ENCODE assay signal across 9 cellular contexts in the genomic region with DNA sequence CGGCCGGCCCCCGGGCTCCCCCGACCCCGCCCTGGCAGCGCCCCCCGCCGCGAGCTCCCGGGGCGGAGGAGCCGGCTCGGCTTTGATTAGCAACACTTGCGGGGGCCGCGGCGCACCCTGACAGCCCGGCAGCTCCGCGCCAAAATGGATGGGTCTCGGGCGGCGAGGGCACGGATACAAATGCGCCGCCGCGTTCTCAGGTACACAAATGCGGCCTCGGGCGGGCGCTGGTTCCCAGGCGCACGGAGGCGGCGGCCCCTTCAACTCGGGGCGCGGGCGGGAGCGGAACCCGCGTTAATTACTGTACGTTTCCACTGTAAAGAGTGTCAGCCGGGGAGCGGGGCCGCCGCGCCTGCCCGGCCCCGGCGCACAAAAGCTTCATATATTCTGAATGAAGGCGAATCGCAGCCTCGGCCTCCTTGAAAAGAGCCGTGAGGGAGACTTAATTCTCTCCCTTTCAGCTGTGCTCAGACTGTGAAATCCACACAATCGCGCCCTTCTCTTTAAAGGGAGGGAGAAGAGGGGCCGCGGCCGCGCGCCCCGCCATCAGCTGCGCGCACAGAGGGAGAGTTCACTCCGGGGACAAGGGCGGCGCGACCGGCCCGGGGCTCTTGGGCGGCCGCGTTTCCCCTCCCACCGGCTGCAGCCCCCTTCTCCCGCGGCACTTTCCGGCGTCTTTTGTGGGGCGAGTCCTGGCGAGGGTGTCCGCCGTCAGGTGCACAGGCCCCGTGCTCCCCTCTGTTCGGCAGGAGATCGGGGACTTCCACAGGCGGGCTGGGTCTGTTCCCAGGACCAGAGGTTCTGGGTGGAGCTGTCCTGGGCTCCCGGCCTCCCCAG. TPM values are rescaled to one million over a fixed set of nuclear protein-coding genes. Genes with fewer than 3 reads are reported as not detected.
DNase-seq lines count a peak whose midpoint lies in the region; ATAC-seq and TF ChIP-seq lines count a peak whose summit lies in the region.
"Had no signal": no experiment of that assay in that cellular context is flagged by ENCODE, and none has a peak within 500 bp of the region (broad histone marks: within the 10 kb centered on the region; RNA-seq: fewer than 3 reads in every experiment).

No MANE protein-coding gene starts in this region.

- H2BK120ac ChIP-seq in IMR-90 (ENCODE audit: low read depth, low read length) (no peak overlapping the region; the same call in 1 of the 2 replicates), mesendoderm (ENCODE audit: low read depth, low read length) (peak overlapping the region; percentile 56)

- H4K8ac ChIP-seq in IMR-90 (ENCODE audit: low read depth in 2 of 2, low read length in 2 of 2) (no peak overlapping the region), mesendoderm (ENCODE audit: low read depth, low read length) (no peak overlapping the region)

- POLR2A ChIA-PET in IMR-90 (lab: Charles Lee; ENCODE audit: unreplicated experiment), result interaction anchor here (0.6 kb wide), 2 partner anchors 240 to 329 kb away, joined by 3 to 9 read pairs; no protein-coding TSS in a partner anchor

- CTCF ChIA-PET in IMR-90 (lab: Yijun Ruan, JAX), result interaction anchor here (0.6 to 1.4 kb wide), 4 partner anchors 15 to 1869 kb away, joined by 3 to 6 read pairs (median 3); no protein-coding TSS in a partner anchor

- no peaks in the 10 kb centered on the region for H3K9me3 ChIP-seq in IMR-90 (ENCODE audit: control insufficient read depth, insufficient read depth, low read length)
- H3K9me3 ChIP-seq in WERI-Rb-1 (ENCODE audit: severe bottlenecking), result no peaks in the 10 kb centered on the region
- no peaks in the 10 kb centered on the region for H3K9me3 ChIP-seq in Peyer's patch

- no peak overlapping the region for H3K4ac ChIP-seq in IMR-90 (ENCODE audit: low read depth, low read length)
- H3K4ac ChIP-seq in mesendoderm (ENCODE audit: low read depth, low read length), result peak overlapping the region; percentile 17

- peaks cover 9% of the 10 kb centered on the region; the same call in 1 of the 2 replicates for H3K27me3 ChIP-seq in IMR-90 (ENCODE audit: control insufficient read depth, insufficient read depth, low read length)
- no peaks in the 10 kb centered on the region for H3K27me3 ChIP-seq in mesendoderm (ENCODE audit: insufficient read depth, low read length, poor library complexity)
- peaks cover 88% of the 10 kb centered on the region for H3K27me3 ChIP-seq in WERI-Rb-1 (ENCODE audit: insufficient read depth, low read depth, severe bottlenecking)
- no peaks in the 10 kb centered on the region for H3K27me3 ChIP-seq in Peyer's patch

- 1% methylated on average over 49 of the region's 89 CpGs; no CpG with 5 or more reads in 1 of the 2 experiments for WGBS in IMR-90 (ENCODE audit: extremely low coverage in 2 of 2, insufficient read length in 1 of 2), 2 experiments
- WGBS in mesendoderm (ENCODE audit: extremely low coverage, insufficient coverage, low lambda C conversion rate), result no CpG with 5 or more reads among the region's 89 CpGs

- no peak overlapping the region for H4K5ac ChIP-seq in IMR-90 (ENCODE audit: low read depth, low read length)
- no peak overlapping the region for H4K5ac ChIP-seq in mesendoderm (ENCODE audit: low read length)

- H3K9me1 ChIP-seq in IMR-90 (ENCODE audit: insufficient read depth, low read length), result no peaks in the 10 kb centered on the region

- H3K23ac ChIP-seq in IMR-90 (ENCODE audit: low read depth, low read length) (no peak overlapping the region), mesendoderm (ENCODE audit: low read length) (no peak overlapping the region)

- no peaks in the 10 kb centered on the region for H3K79me2 ChIP-seq in mesendoderm (ENCODE audit: control insufficient read depth, insufficient read depth, low read length)

- DNase-seq in A172 (ENCODE audit: low spot score) (peak; percentile 34), IMR-90 (no peak), caudate nucleus (lab: John Stamatoyannopoulos, UW) (peak in 40 of 61 donors; percentile 5 to 75 (median 32)), mesendoderm (peak; percentile 61), hepatic stellate cell (ENCODE audit: low spot score) (no peak), WERI-Rb-1 (no peak), Peyer's patch (no peak)
- DNase-seq: DMS153 had no signal

- TF ChIP-seq CTCF in IMR-90 (conservative IDR thresholded peaks at IDR 0.05; ENCODE audit: low read depth, low read length) (no peak), WERI-Rb-1 (IDR thresholded peaks at IDR 0.05; ENCODE audit: low read depth, low read length) (no peak), Peyer's patch (IDR thresholded peaks at IDR 0.05) (no peak)

- in situ Hi-C loops in IMR-90 (cut with MboI; ENCODE audit: low sequenced_read_pairs), result no loop called here

- H3K4me2 ChIP-seq in IMR-90 (ENCODE audit: low read depth, low read length), result peak overlapping the region; percentile 83
- H3K4me2 ChIP-seq in mesendoderm (ENCODE audit: low read length), result peak overlapping the region; percentile 78

- H2AK9ac ChIP-seq in IMR-90 (replicated peaks; ENCODE audit: low read depth, low read length, poor library complexity), result no peak overlapping the region

- no peak overlapping the region for H2BK15ac ChIP-seq in IMR-90 (ENCODE audit: low read depth, low read length)
- H2BK15ac ChIP-seq in mesendoderm (replicated peaks; ENCODE audit: low read depth), result no peak overlapping the region

- no peak overlapping the region for H3K14ac ChIP-seq in IMR-90 (replicated peaks; ENCODE audit: low read depth, low read length)

- H3K18ac ChIP-seq in IMR-90 (ENCODE audit: low read depth, low read length), result no peak overlapping the region
- peak overlapping the region; percentile 24 for H3K18ac ChIP-seq in mesendoderm (ENCODE audit: low read length)

- dilution Hi-C loops in IMR-90 (cut with HindIII; ENCODE audit: low sequenced_read_pairs, unreplicated experiment), result no loop called here

- H4K20me1 ChIP-seq in IMR-90 (ENCODE audit: insufficient read depth, low read length), result no peaks in the 10 kb centered on the region

- no peak for TF ChIP-seq RAD21 in IMR-90 (IDR thresholded peaks at IDR 0.05; ENCODE audit: low read length)

- no peak overlapping the region; the same call in 1 of the 2 replicates for H3K27ac ChIP-seq in IMR-90 (ENCODE audit: insufficient read depth, low read length)
- no peak overlapping the region for H3K27ac ChIP-seq in caudate nucleus (ENCODE audit: low read depth, low read length)
- H3K27ac ChIP-seq in mesendoderm (ENCODE audit: low read depth, low read length), result no peak overlapping the region
- H3K27ac ChIP-seq in WERI-Rb-1, result no peak overlapping the region
- no peak overlapping the region for H3K27ac ChIP-seq in Peyer's patch

- peak overlapping the region; percentile 85 for H2AFZ ChIP-seq in IMR-90 (replicated peaks; ENCODE audit: low read length, poor library complexity)

- H3K4me1 ChIP-seq in IMR-90 (ENCODE audit: control insufficient read depth, insufficient read depth, low read length), result no peaks in the 10 kb centered on the region; the same call in 1 of the 2 replicates
- H3K4me1 ChIP-seq in mesendoderm (ENCODE audit: control insufficient read depth, low read depth, low read length), result peaks cover 1% of the 10 kb centered on the region
- peaks cover 0 to 9% (median 0%) of the 10 kb centered on the region in 4 donors for H3K4me1 ChIP-seq in Peyer's patch

- peak; percentile 68 for ATAC-seq in IMR-90 (ENCODE audit: low read depth)
- ATAC-seq in HG02884 (IDR thresholded peaks at IDR 0.05; ENCODE audit: unreplicated experiment), result no peak

- TF ChIP-seq POLR2A in IMR-90 (IDR thresholded peaks at IDR 0.05; ENCODE audit: low read depth, low read length), result no peak
- TF ChIP-seq POLR2A in Peyer's patch (IDR thresholded peaks at IDR 0.05), result no peak

- H3K56ac ChIP-seq in IMR-90 (ENCODE audit: extremely low read depth, insufficient read depth, low read length) (peak overlapping the region; percentile 43; the same call in 1 of the 2 replicates), mesendoderm (ENCODE audit: low read length) (peak overlapping the region; percentile 85)

- H3K36me3 ChIP-seq in IMR-90 (ENCODE audit: control insufficient read depth, insufficient read depth, low read length), result no peaks in the 10 kb centered on the region
- H3K36me3 ChIP-seq in mesendoderm (ENCODE audit: control insufficient read depth, insufficient read depth, low read length), result no peaks in the 10 kb centered on the region
- no peaks in the 10 kb centered on the region for H3K36me3 ChIP-seq in WERI-Rb-1
- no peaks in the 10 kb centered on the region for H3K36me3 ChIP-seq in Peyer's patch

- intact Hi-C loops in IMR-90 (cut with micrococcal nuclease), result no loop called here

- H2BK5ac ChIP-seq in IMR-90 (ENCODE audit: low read depth, low read length, poor library complexity, severe bottlenecking), result no peak overlapping the region
- no peak overlapping the region for H2BK5ac ChIP-seq in mesendoderm (ENCODE audit: low read length)

- H4K91ac ChIP-seq in IMR-90 (ENCODE audit: insufficient read depth, low read depth, low read length), result no peak overlapping the region

- H2AK5ac ChIP-seq in IMR-90 (ENCODE audit: low read depth, low read length) (no peak overlapping the region), mesendoderm (ENCODE audit: low read length) (no peak overlapping the region)

- no TSS peak for BruUV-seq in IMR-90 (replicated peaks; lab: Mats Ljungman, UMichigan)

- H3K79me1 ChIP-seq in IMR-90 (ENCODE audit: low read depth in 1 of 2, low read length in 2 of 2), result no peaks in the 10 kb centered on the region
- no peaks in the 10 kb centered on the region for H3K79me1 ChIP-seq in mesendoderm (ENCODE audit: low read length)

- H3K9ac ChIP-seq in IMR-90 (ENCODE audit: low read depth, low read length) (peak overlapping the region; percentile 51; the same call in 1 of the 2 replicates), mesendoderm (ENCODE audit: low read length) (peak overlapping the region; percentile 75)

- peak overlapping the region; percentile 55 for H3K4me3 ChIP-seq in IMR-90 (ENCODE audit: insufficient read depth, low read depth, low read length)
- peak overlapping the region; percentile 60 for H3K4me3 ChIP-seq in mesendoderm (ENCODE audit: low read length)
- no peak overlapping the region for H3K4me3 ChIP-seq in WERI-Rb-1 (ENCODE audit: low read depth, low read length)
- H3K4me3 ChIP-seq in Peyer's patch, result peak overlapping the region in 2 of 4 donors; percentile 23 to 31

- no peak overlapping the region for H2BK20ac ChIP-seq in IMR-90 (ENCODE audit: low read depth, low read length)

TF ChIP-seq in IMR-90, 13 proteins besides CTCF, POLR2A, EP300 and RAD21 (continues in another document):
- TF ChIP-seq RCOR1 (IDR thresholded peaks at IDR 0.05; ENCODE audit: insufficient replicate concordance, low read length), result no peak
- no peak for TF ChIP-seq BHLHE40 (IDR thresholded peaks at IDR 0.05; ENCODE audit: low read depth, low read length)
- no peak for TF ChIP-seq CEBPB (IDR thresholded peaks at IDR 0.05; ENCODE audit: low read depth, low read length)
- no peak for TF ChIP-seq FOS (IDR thresholded peaks at IDR 0.05; ENCODE audit: low read depth, low read length)

RNA-seq across cellular contexts. Expression of gene MSX2, which starts 27.0 kb away (rescaled TPM):
- total RNA-seq in A172 (2014; rRNA removed; shearing (Covaris generic)), result 0.36 TPM in 1 of 2 replicates, not detected in the other
- total RNA-seq in IMR-90 (2012; rRNA removed) (1.9 and 2.2 TPM in 2 replicates), Peyer's patch (1 to 10 TPM in 3 of 4 donors, not detected in 1; 1.6 to 2.7 (median 2.1) TPM)
- polyA plus RNA-seq in IMR-90 (2012; rRNA removed), result 3.7 and 4.0 TPM in 2 replicates
- 2.1 and 4.0 TPM in 2 replicates for polyA plus RNA-seq in IMR-90 (2012; cell fraction: cytosol; rRNA removed)
- polyA plus RNA-seq in IMR-90 (2012; cell fraction: nucleus; rRNA removed; ENCODE audit: low replicate concordance), result 2.7 and 3.5 TPM in 2 replicates
- 27.2 TPM for polyA plus RNA-seq in mesendoderm (2013, experiment 1 of 2)
- polyA plus RNA-seq in mesendoderm (2013, experiment 2 of 2), result 25.1 TPM

Comparison
In these comparisons a context has a peak if more than half of its experiments do, and no peak if none do; other contexts are left out.
1. DNase-seq: peak in A172 (single experiment), caudate nucleus (40 of 61) and mesendoderm (single experiment); none in IMR-90 (single experiment), hepatic stellate cell (single experiment), WERI-Rb-1 (single experiment) and Peyer's patch (0 of 3).